In genomic region chr7:101363734-101364374, GRCh38 we compare ENCODE assay signal across 7 cellular contexts. TPM values are rescaled to one million over a fixed set of nuclear protein-coding genes. Genes with fewer than 3 reads are reported as not detected.
DNase-seq lines count a peak whose midpoint lies in the region; ATAC-seq and TF ChIP-seq lines count a peak whose summit lies in the region.

No MANE protein-coding gene starts in this region.

- no peak for TF ChIP-seq EP300 in transverse colon (IDR thresholded peaks at IDR 0.05; ENCODE audit: low read depth)

- intact Hi-C loops in heart right ventricle (cut with DNase I) (loop anchor here (2.0 to 10.0 kb wide), 6 partner anchors 48 to 178 kb away; no protein-coding TSS in a partner anchor), posterior cingulate gyrus (cut with DNase I) (loop anchor here (1.0 to 2.0 kb wide), 2 partner anchors 41 to 140 kb away; no protein-coding TSS in a partner anchor), transverse colon (cut with DNase I; ENCODE audit: low total_unique reads) (no loop called here)

- no peak overlapping the region for H3K4me3 ChIP-seq in GM06990 (replicated peaks; ENCODE audit: low read depth, low read length)
- peak overlapping the region; percentile 96 for H3K4me3 ChIP-seq in SK-N-MC
- peak overlapping the region; percentile 48 to 64 (median 58) for H3K4me3 ChIP-seq in heart right ventricle
- peak overlapping the region; percentile 28 to 46 (median 38) for H3K4me3 ChIP-seq in transverse colon

- H3K36me3 ChIP-seq in GM06990 (ENCODE audit: control insufficient read depth, insufficient read depth, low read length) (no peaks in the 10 kb centered on the region), SK-N-MC (ENCODE audit: insufficient read depth, low read length) (no peaks in the 10 kb centered on the region), heart right ventricle (no peaks in the 10 kb centered on the region), transverse colon (no peaks in the 10 kb centered on the region)

- in situ Hi-C loops in transverse colon (cut with MboI; ENCODE audit: low pct_ligation_motif_present in 1 of 4, low pct_unique_long_range_greater_than_20kb in 1 of 4, low sequenced_read_pairs in 3 of 4): no loop called here

- H3K9ac ChIP-seq in SK-N-MC (ENCODE audit: insufficient read length): peak overlapping the region; percentile 93

- H3K27ac ChIP-seq in SK-N-MC (no peak overlapping the region), heart right ventricle (peak overlapping the region in 1 of 10 donors; percentile 43), transverse colon (no peak overlapping the region)

- no peaks in the 10 kb centered on the region for H3K9me3 ChIP-seq in SK-N-MC (ENCODE audit: low read depth, low read length)
- no peaks in the 10 kb centered on the region for H3K9me3 ChIP-seq in heart right ventricle
- no peaks in the 10 kb centered on the region for H3K9me3 ChIP-seq in transverse colon

- peaks cover 5% of the 10 kb centered on the region for H3K4me1 Mint-ChIP-seq in activated naive CD8-positive, alpha-beta T cell treated with anti-CD3 and anti-CD28 coated beads for 36 hours

- peak overlapping the region; percentile 7 for H3K4me3 Mint-ChIP-seq in activated naive CD8-positive, alpha-beta T cell treated with anti-CD3 and anti-CD28 coated beads for 36 hours

- TF ChIP-seq POLR2A in transverse colon (IDR thresholded peaks at IDR 0.05): no peak

- no peaks in the 10 kb centered on the region; the same call in 1 of the 2 replicates for H3K27me3 ChIP-seq in GM06990 (replicated peaks; ENCODE audit: control insufficient read depth, insufficient read depth, low read length)
- peaks cover 0 to 74% (median 41%) of the 10 kb centered on the region in 7 donors for H3K27me3 ChIP-seq in heart right ventricle
- peaks cover 80% of the 10 kb centered on the region for H3K27me3 ChIP-seq in transverse colon

- H3K27me3 Mint-ChIP-seq in activated naive CD8-positive, alpha-beta T cell treated with anti-CD3 and anti-CD28 coated beads for 36 hours: peaks cover 17% of the 10 kb centered on the region

- H3K4me1 ChIP-seq in heart right ventricle (peaks cover 0 to 21% (median 16%) of the 10 kb centered on the region in 9 donors), transverse colon (peaks cover 7 to 20% (median 16%) of the 10 kb centered on the region in 4 donors)

- no peaks in the 10 kb centered on the region for H3K36me3 Mint-ChIP-seq in activated naive CD8-positive, alpha-beta T cell treated with anti-CD3 and anti-CD28 coated beads for 36 hours

- H3K9me3 Mint-ChIP-seq in activated naive CD8-positive, alpha-beta T cell treated with anti-CD3 and anti-CD28 coated beads for 36 hours: no peaks in the 10 kb centered on the region

- no peak overlapping the region for H3K27ac Mint-ChIP-seq in activated naive CD8-positive, alpha-beta T cell treated with anti-CD3 and anti-CD28 coated beads for 36 hours

- peak; percentile 62 for ATAC-seq in HG03432 (IDR thresholded peaks at IDR 0.05; ENCODE audit: unreplicated experiment)
- peak; percentile 90 to 95 (median 92) for ATAC-seq in heart right ventricle

- TF ChIP-seq CTCF in GM06990 (IDR thresholded peaks at IDR 0.05; ENCODE audit: insufficient read depth, low read length, poor library complexity, severe bottlenecking) (peak; percentile 71), heart right ventricle (IDR thresholded peaks at IDR 0.05) (peak; percentile 83 to 99 (median 94)), transverse colon (IDR thresholded peaks at IDR 0.05) (peak; percentile 76 to 93 (median 92))

- WGBS in heart right ventricle, 2 donors: 2% methylated on average over 52 of the region's 52 CpGs
- WGBS in transverse colon (ENCODE audit: low coverage in 1 of 2), 2 donors: 4 to 6% methylated on average over 11 to 29 of the region's 52 CpGs

- peak; percentile 61 for DNase-seq in GM06990 (ENCODE audit: extremely low read depth, insufficient read length)
- DNase-seq in SK-N-MC (ENCODE audit: low read depth, low spot score): peak; percentile 24
- peak; percentile 73 for DNase-seq in activated naive CD8-positive, alpha-beta T cell treated with anti-CD3 and anti-CD28 coated beads for 36 hours
- peak; percentile 31 to 66 for DNase-seq in heart right ventricle
- peak; percentile 16 to 96 (median 66) for DNase-seq in posterior cingulate gyrus
- DNase-seq in transverse colon: peak; percentile 62

RNA-seq across cellular contexts. Expression of gene COL26A1, which starts 1.2 kb away (rescaled TPM):
- total RNA-seq in activated naive CD8-positive, alpha-beta T cell treated with anti-CD3 and anti-CD28 coated beads for 36 hours: not detected
- under 1 TPM in 1 of 10 donors, not detected in 9; 0.50 TPM for total RNA-seq in heart right ventricle
- under 1 TPM in 1 of 2 donors, not detected in 1; 0.07 TPM for polyA plus RNA-seq in heart right ventricle
- total RNA-seq in transverse colon: not detected

RNA-seq across cellular contexts. Expression of gene IFT22, which starts 42.2 kb away (rescaled TPM):
- total RNA-seq in activated naive CD8-positive, alpha-beta T cell treated with anti-CD3 and anti-CD28 coated beads for 36 hours: 1 to 10 TPM; 6.5 to 7.0 TPM
- 10 to 100 TPM; 19.9 to 44.1 (median 32.5) TPM for total RNA-seq in heart right ventricle
- 10 to 100 TPM; 11.3 to 37.9 TPM for polyA plus RNA-seq in heart right ventricle
- 10 to 100 TPM in 3 of 4 donors, 1 to 10 TPM in 1; 9.4 to 30.6 (median 11.3) TPM for total RNA-seq in transverse colon
